ENCODE assay signal across 1 cellular context in genomic region chr15:71254503-71254902, GRCh38.
TF ChIP-seq lines count a peak whose summit lies in the region.

No MANE protein-coding gene starts in this region.

TF ChIP-seq in HepG2, 621 proteins besides CTCF, POLR2A, EP300 and RAD21 (continued from another document):
- TF ChIP-seq NFAT5 (CRISPR knock-in tag; IDR thresholded peaks at IDR 0.05) = no peak
- no peak for TF ChIP-seq HOXA5 (CRISPR knock-in tag; IDR thresholded peaks at IDR 0.05)
- no peak for TF ChIP-seq ZNF333 (CRISPR knock-in tag; IDR thresholded peaks at IDR 0.05; ENCODE audit: borderline replicate concordance)
- no peak for TF ChIP-seq ELF1 (CRISPR knock-in tag; IDR thresholded peaks at IDR 0.05)
- no peak for TF ChIP-seq ZUFSP (CRISPR knock-in tag; IDR thresholded peaks at IDR 0.05; ENCODE audit: borderline replicate concordance)
- TF ChIP-seq PITX1 (CRISPR knock-in tag; IDR thresholded peaks at IDR 0.05) = no peak
- TF ChIP-seq SMAD3 (CRISPR knock-in tag; IDR thresholded peaks at IDR 0.05) = no peak
TF ChIP-seq in HepG2: peak in this region for 0.
